ENCODE assay signal across 1 cellular context in genomic region chr2:222701233-222701632, GRCh38.
A peak's percentile ranks its signal among the peaks of the same experiment; 100 is the strongest.
TF ChIP-seq lines count a peak whose summit lies in the region.

No MANE protein-coding gene starts in this region.

TF ChIP-seq in HEK293, 187 proteins besides CTCF, POLR2A, EP300 and RAD21:
- TF ChIP-seq, protein P1, sequence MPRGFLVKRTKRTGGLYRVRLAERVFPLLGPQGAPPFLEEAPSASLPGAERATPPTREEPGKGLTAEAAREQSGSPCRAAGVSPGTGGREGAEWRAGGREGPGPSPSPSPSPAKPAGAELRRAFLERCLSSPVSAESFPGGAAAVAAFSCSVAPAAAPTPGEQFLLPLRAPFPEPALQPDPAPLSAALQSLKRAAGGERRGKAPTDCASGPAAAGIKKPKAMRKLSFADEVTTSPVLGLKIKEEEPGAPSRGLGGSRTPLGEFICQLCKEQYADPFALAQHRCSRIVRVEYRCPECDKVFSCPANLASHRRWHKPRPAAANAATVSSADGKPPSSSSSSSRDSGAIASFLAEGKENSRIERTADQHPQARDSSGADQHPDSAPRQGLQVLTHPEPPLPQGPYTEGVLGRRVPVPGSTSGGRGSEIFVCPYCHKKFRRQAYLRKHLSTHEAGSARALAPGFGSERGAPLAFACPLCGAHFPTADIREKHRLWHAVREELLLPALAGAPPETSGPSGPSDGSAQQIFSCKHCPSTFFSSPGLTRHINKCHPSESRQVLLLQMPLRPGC (tag by site-specific recombination; IDR thresholded peaks at IDR 0.05), result no peak
- TF ChIP-seq ZBTB6 (tag by site-specific recombination; IDR thresholded peaks at IDR 0.05) (no peak), ZNF366 (tag by site-specific recombination; conservative IDR thresholded peaks at IDR 0.05) (peak; percentile 78), PRDM1 (tag by site-specific recombination; IDR thresholded peaks at IDR 0.05) (peak; percentile 32; the same call in 1 of the 2 replicates), GLI2 (tag by site-specific recombination; IDR thresholded peaks at IDR 0.05; ENCODE audit: borderline replicate concordance, low read depth) (no peak), REPIN1 (tag by site-specific recombination; IDR thresholded peaks at IDR 0.05; ENCODE audit: low read depth) (no peak), ZNF596 (tag by site-specific recombination; IDR thresholded peaks at IDR 0.05) (peak; percentile 84), SP2 (tag by site-specific recombination; IDR thresholded peaks at IDR 0.05) (no peak)
